In genomic region chrX:135463937-135464336, GRCh38 we compare ENCODE assay signal across 12 cellular contexts. TPM values are rescaled to one million over a fixed set of nuclear protein-coding genes. Genes with fewer than 3 reads are reported as not detected.
DNase-seq lines count a peak whose midpoint lies in the region; ATAC-seq and TF ChIP-seq lines count a peak whose summit lies in the region.
"Had no signal": no experiment of that assay in that cellular context is flagged by ENCODE, and none has a peak within 500 bp of the region (broad histone marks: within the 10 kb centered on the region; RNA-seq: fewer than 3 reads in every experiment).

No MANE protein-coding gene starts in this region.

- peaks cover 3% of the 10 kb centered on the region; the same call in 1 of the 2 replicates for H3K9me2 ChIP-seq in GM23338 (ENCODE audit: insufficient read depth)

- no peak overlapping the region for H3K27ac ChIP-seq in GM23338 (ENCODE audit: low read depth)
- no peak overlapping the region for H3K27ac ChIP-seq in substantia nigra (ENCODE audit: low read depth, low read length, poor library complexity, severe bottlenecking)
- H3K27ac ChIP-seq: suprapubic skin had no signal

- TF ChIP-seq CTCF in GM23338 (conservative IDR thresholded peaks at IDR 0.05; ENCODE audit: low read depth in 2 of 2), result peak; percentile 31 to 50

- no peak overlapping the region for H3K4me3 ChIP-seq in GM23338
- H3K4me3 ChIP-seq: suprapubic skin had no signal

- no peaks in the 10 kb centered on the region for H3F3A ChIP-seq in GM23338 (replicated peaks; ENCODE audit: low read depth)

- H3K9me3 Mint-ChIP-seq in GM23338, result peaks cover 6% of the 10 kb centered on the region
- H3K9me3 Mint-ChIP-seq in activated CD8-positive, alpha-beta memory T cell treated with anti-CD3 and anti-CD28 coated beads, Interleukin-2, amount 10 ng/mL, durations not matched to agents 7 days and 5 days (ENCODE audit: low read depth), result no peaks in the 10 kb centered on the region

- H3K4me1 ChIP-seq in GM23338 (ENCODE audit: insufficient read depth), result no peaks in the 10 kb centered on the region
- H3K4me1 ChIP-seq: suprapubic skin had no signal

- H2AFZ ChIP-seq in GM23338, result no peak overlapping the region

- H3K79me2 ChIP-seq in GM23338 (replicated peaks; ENCODE audit: insufficient read depth), result no peaks in the 10 kb centered on the region

- H3K4me1 Mint-ChIP-seq in GM23338, result peaks cover 14% of the 10 kb centered on the region
- no peaks in the 10 kb centered on the region for H3K4me1 Mint-ChIP-seq in activated CD8-positive, alpha-beta memory T cell treated with anti-CD3 and anti-CD28 coated beads, Interleukin-2, amount 10 ng/mL, durations not matched to agents 7 days and 5 days

- peaks cover 2% of the 10 kb centered on the region for H3K27me3 Mint-ChIP-seq in GM23338 (ENCODE audit: insufficient read depth, low read depth, poor library complexity)
- H3K27me3 Mint-ChIP-seq in activated CD8-positive, alpha-beta memory T cell treated with anti-CD3 and anti-CD28 coated beads, Interleukin-2, amount 10 ng/mL, durations not matched to agents 7 days and 5 days, result peaks cover 12% of the 10 kb centered on the region

- CTCF ChIA-PET in activated CD8-positive, alpha-beta memory T cell treated with anti-CD3 and anti-CD28 coated beads, Interleukin-2, amount 10 ng/mL, durations not matched to agents 7 days and 5 days (lab: Charles Lee), result interaction anchor here (0.7 to 1.7 kb wide), 2 partner anchors 12 to 75 kb away, joined by 3 to 5 read pairs; no protein-coding TSS in a partner anchor

- DNase-seq in ELR (ENCODE audit: low read depth), result peak; percentile 23
- DNase-seq in GM23338 (ENCODE audit: low spot score), result peak; percentile 30
- peak; percentile 3 for DNase-seq in kidney tubule cell (ENCODE audit: low spot score)
- DNase-seq in putamen (ENCODE audit: low spot score), result no peak
- no peak for DNase-seq in AG08395 (ENCODE audit: low spot score)
- DNase-seq in activated CD8-positive, alpha-beta memory T cell treated with anti-CD3 and anti-CD28 coated beads, Interleukin-2, amount 10 ng/mL, durations not matched to agents 7 days and 5 days, result no peak
- no peak for DNase-seq in substantia nigra (lab: John Stamatoyannopoulos, UW)
- DNase-seq: activated CD4-positive, CD25-positive, alpha-beta regulatory T cell treated with anti-CD3 and anti-CD28 coated beads, Interleukin-2, amount 50 U/mL, for 72 hours; left cardiac atrium; NCI-H510A had no signal

- H3K36me3 ChIP-seq in GM23338 (ENCODE audit: insufficient read depth), result no peaks in the 10 kb centered on the region
- H3K36me3 ChIP-seq: suprapubic skin had no signal

- no peak overlapping the region for H3K4me3 Mint-ChIP-seq in GM23338
- H3K4me3 Mint-ChIP-seq in activated CD8-positive, alpha-beta memory T cell treated with anti-CD3 and anti-CD28 coated beads, Interleukin-2, amount 10 ng/mL, durations not matched to agents 7 days and 5 days, result no peak overlapping the region

- H4K20me1 ChIP-seq in GM23338 (replicated peaks; ENCODE audit: insufficient read depth), result no peaks in the 10 kb centered on the region

- ATAC-seq in GM23338 (peak; percentile 39; the same call in 2 of the 3 replicates), SK-N-SH treated with all-trans-retinoic acid at 6 μM for 48 hours (peak; percentile 74)
- ATAC-seq in activated CD8-positive, alpha-beta memory T cell treated with anti-CD3 and anti-CD28 coated beads, Interleukin-2, amount 10 ng/mL, durations not matched to agents 7 days and 5 days, result no peak
- ATAC-seq: left cardiac atrium had no signal

- no peak overlapping the region for H3K4me2 ChIP-seq in GM23338

- no peak overlapping the region for H3K27ac Mint-ChIP-seq in GM23338
- H3K27ac Mint-ChIP-seq in activated CD8-positive, alpha-beta memory T cell treated with anti-CD3 and anti-CD28 coated beads, Interleukin-2, amount 10 ng/mL, durations not matched to agents 7 days and 5 days, result no peak overlapping the region

- no peaks in the 10 kb centered on the region for H3K36me3 Mint-ChIP-seq in GM23338 (ENCODE audit: low read depth)
- H3K36me3 Mint-ChIP-seq in activated CD8-positive, alpha-beta memory T cell treated with anti-CD3 and anti-CD28 coated beads, Interleukin-2, amount 10 ng/mL, durations not matched to agents 7 days and 5 days, result no peaks in the 10 kb centered on the region

- no peaks in the 10 kb centered on the region for H3K27me3 ChIP-seq in GM23338 (ENCODE audit: insufficient read depth)
- H3K27me3 ChIP-seq: suprapubic skin had no signal

TF ChIP-seq in SK-N-SH treated with all-trans-retinoic acid at 6 μM for 48 hours, 23 proteins besides CTCF, POLR2A, EP300 and RAD21:
- TF ChIP-seq ZNF8 (CRISPR knock-in tag; IDR thresholded peaks at IDR 0.05), result no peak
- no peak for TF ChIP-seq CREB5 (CRISPR knock-in tag; IDR thresholded peaks at IDR 0.05; ENCODE audit: low read depth)
- TF ChIP-seq TOX (CRISPR knock-in tag; IDR thresholded peaks at IDR 0.05; ENCODE audit: borderline replicate concordance), result no peak

RNA-seq across cellular contexts. Expression of gene SMIM10L2A, which starts 42.2 kb away (rescaled TPM):
- 5.0 and 5.6 TPM in 2 replicates for total RNA-seq in GM23338 (2014; rRNA removed; shearing (Covaris generic))
- polyA plus RNA-seq in GM23338 (2016; fragmentation: Nextera tagmentation; extraction: Ambion mirVana), result 1.4 and 1.7 TPM in 2 replicates
- under 1 TPM; 0.38 to 0.82 TPM for total RNA-seq in activated CD8-positive, alpha-beta memory T cell treated with anti-CD3 and anti-CD28 coated beads, Interleukin-2, amount 10 ng/mL, durations not matched to agents 7 days and 5 days

RNA-seq across cellular contexts. Expression of gene INTS6L, which starts 56.5 kb away (rescaled TPM):
- total RNA-seq in GM23338 (2014; rRNA removed; shearing (Covaris generic)), result 6.4 and 21.9 TPM in 2 replicates
- polyA plus RNA-seq in GM23338 (2016; fragmentation: Nextera tagmentation; extraction: Ambion mirVana), result 4.5 and 4.8 TPM in 2 replicates
- 10 to 100 TPM; 20.3 to 22.8 TPM for total RNA-seq in activated CD8-positive, alpha-beta memory T cell treated with anti-CD3 and anti-CD28 coated beads, Interleukin-2, amount 10 ng/mL, durations not matched to agents 7 days and 5 days

Comparison
In these comparisons a context has a peak if more than half of its experiments do, and no peak if none do; other contexts are left out.
1. DNase-seq: peak in ELR (single experiment), GM23338 (single experiment) and kidney tubule cell (single experiment); none in putamen (single experiment), AG08395 (single experiment), activated CD8-positive, alpha-beta memory T cell treated with anti-CD3 and anti-CD28 coated beads, Interleukin-2, amount 10 ng/mL, durations not matched to agents 7 days and 5 days (single experiment) and substantia nigra (0 of 49).